ENCODE assay signal across 9 cellular contexts in genomic region chr14:91413547-91414474, GRCh38. TPM values are rescaled to one million over a fixed set of nuclear protein-coding genes. Genes with fewer than 3 reads are reported as not detected.
DNase-seq lines count a peak whose midpoint lies in the region; ATAC-seq and TF ChIP-seq lines count a peak whose summit lies in the region.
"Had no signal": no experiment of that assay in that cellular context is flagged by ENCODE, and none has a peak within 500 bp of the region (broad histone marks: within the 10 kb centered on the region; RNA-seq: fewer than 3 reads in every experiment).

No MANE protein-coding gene starts in this region.

- H3K9me3 ChIP-seq in SK-N-SH (no peaks in the 10 kb centered on the region), right cardiac atrium (ENCODE audit: control insufficient read depth, low read length) (no peaks in the 10 kb centered on the region)

- no peaks in the 10 kb centered on the region for H4K20me1 ChIP-seq in SK-N-SH (ENCODE audit: insufficient read depth)

- ATAC-seq in natural killer cell (no peak), right cardiac atrium (no peak)

- POLR2A ChIA-PET in SK-N-SH (lab: Yijun Ruan, JAX), result no interaction called here

- H3K4me1 Mint-ChIP-seq in activated naive CD8-positive, alpha-beta T cell (ENCODE audit: low read depth), result peaks cover 73% of the 10 kb centered on the region
- H3K4me1 Mint-ChIP-seq in natural killer cell, result peaks cover 72 to 75% of the 10 kb centered on the region in 2 donors

- H3K27ac Mint-ChIP-seq in activated naive CD8-positive, alpha-beta T cell, result peak overlapping the region; percentile 99
- peak overlapping the region; percentile 96 to 99 for H3K27ac Mint-ChIP-seq in natural killer cell

- intact Hi-C loops in natural killer cell (cut with micrococcal nuclease), result no loop called here
- intact Hi-C loops in cardiac septum (cut with DNase I), result no loop called here
- intact Hi-C loops in right cardiac atrium (cut with DNase I), result no loop called here

- H3K27me3 ChIP-seq in SK-N-SH (ENCODE audit: insufficient read depth), result peaks cover 15% of the 10 kb centered on the region
- H3K27me3 ChIP-seq in right cardiac atrium (ENCODE audit: control insufficient read depth, insufficient read depth), result no peaks in the 10 kb centered on the region

- H3F3A ChIP-seq in SK-N-SH (replicated peaks; ENCODE audit: insufficient read depth), result peaks cover 3% of the 10 kb centered on the region

- H3K36me3 ChIP-seq in SK-N-SH (replicated peaks in 1 of 2; ENCODE audit: control insufficient read depth in 1 of 2, insufficient read depth in 2 of 2, low read length in 1 of 2), result no peaks in the 10 kb centered on the region

- no peaks in the 10 kb centered on the region for H3K27me3 Mint-ChIP-seq in activated naive CD8-positive, alpha-beta T cell
- no peaks in the 10 kb centered on the region for H3K27me3 Mint-ChIP-seq in natural killer cell (ENCODE audit: low read depth in 2 of 2)

- H2AFZ ChIP-seq in SK-N-SH (ENCODE audit: low read depth), result no peak overlapping the region

- no peak for TF ChIP-seq EP300 in SK-N-SH (IDR thresholded peaks at IDR 0.05; ENCODE audit: borderline replicate concordance in 1 of 2, low read depth in 1 of 2, low read length in 1 of 2)

- H3K36me3 Mint-ChIP-seq in activated naive CD8-positive, alpha-beta T cell, result peaks cover 23% of the 10 kb centered on the region
- H3K36me3 Mint-ChIP-seq in natural killer cell, result no peaks in the 10 kb centered on the region

- H3K4me3 Mint-ChIP-seq in activated naive CD8-positive, alpha-beta T cell, result peak overlapping the region; percentile 97
- H3K4me3 Mint-ChIP-seq in natural killer cell, result peak overlapping the region; percentile 98

- H3K9me2 ChIP-seq in SK-N-SH, result no peaks in the 10 kb centered on the region

- no peak for TF ChIP-seq RAD21 in SK-N-SH (IDR thresholded peaks at IDR 0.05; ENCODE audit: low read length)

- CTCF ChIA-PET in SK-N-SH (lab: Yijun Ruan, JAX), result interaction anchor here (0.6 to 13.5 kb wide), 3 partner anchors 12 to 127 kb away, joined by 3 to 300 read pairs (median 3); no protein-coding TSS in a partner anchor

- peaks cover 0 to 22% of the 10 kb centered on the region in 2 experiments; a peak in 2 of 4 replicates for H3K4me1 ChIP-seq in SK-N-SH (ENCODE audit: control insufficient read depth in 1 of 2, insufficient read depth in 2 of 2, low read depth in 1 of 2, low read length in 1 of 2)
- H3K4me1 ChIP-seq in right cardiac atrium (ENCODE audit: control insufficient read depth, insufficient read depth, low read length), result no peaks in the 10 kb centered on the region

- H3K9ac ChIP-seq in SK-N-SH, result no peak overlapping the region

- WGBS in SK-N-SH (ENCODE audit: low lambda C conversion rate), result 88% methylated on average over 7 of the region's 11 CpGs
- WGBS in right cardiac atrium, result 78% methylated on average over 11 of the region's 11 CpGs

- TF ChIP-seq CTCF in natural killer cell (IDR thresholded peaks at IDR 0.05) (no peak), SK-N-SH (IDR thresholded peaks at IDR 0.05) (no peak)

- DNase-seq in DMS79 treated with DMSO at 0.1 percent for 48 hours (lab: John Stamatoyannopoulos, UW) (peak; percentile 97), NCI-H2107 treated with DMSO at 0.1 percent for 48 hours (lab: John Stamatoyannopoulos, UW; ENCODE audit: unreplicated experiment) (peak; percentile 98), natural killer cell (no peak), cardiac septum (ENCODE audit: low spot score) (no peak), SK-N-SH (no peak), NCI-H1092 treated with DMSO at 0.1 percent for 48 hours (lab: John Stamatoyannopoulos, UW) (no peak), right cardiac atrium (no peak)
- DNase-seq: NCI-H1694 treated with DMSO at 0.1 percent for 48 hours had no signal

- no peak overlapping the region for H3K4me3 ChIP-seq in SK-N-SH (ENCODE audit: low read depth in 2 of 2, low read length in 1 of 2)
- no peak overlapping the region for H3K4me3 ChIP-seq in right cardiac atrium (ENCODE audit: low read length)

- H3K27ac ChIP-seq in SK-N-SH (ENCODE audit: low read depth in 2 of 2, low read length in 1 of 2) (no peak overlapping the region), right cardiac atrium (ENCODE audit: low read length) (no peak overlapping the region)

- H3K4me2 ChIP-seq in SK-N-SH, result no peak overlapping the region

- no peaks in the 10 kb centered on the region for H3K9me3 Mint-ChIP-seq in activated naive CD8-positive, alpha-beta T cell (ENCODE audit: low read depth)
- H3K9me3 Mint-ChIP-seq in natural killer cell, result no peaks in the 10 kb centered on the region

- H3K79me2 ChIP-seq in SK-N-SH (ENCODE audit: insufficient read depth), result no peaks in the 10 kb centered on the region

TF ChIP-seq in SK-N-SH, 30 proteins besides CTCF, POLR2A, EP300 and RAD21 (continues in another document):
- TF ChIP-seq FOXJ3 (CRISPR knock-in tag; IDR thresholded peaks at IDR 0.05), result no peak
- no peak for TF ChIP-seq MEF2A (IDR thresholded peaks at IDR 0.05; ENCODE audit: borderline replicate concordance, low read depth)
- TF ChIP-seq, protein P1, sequence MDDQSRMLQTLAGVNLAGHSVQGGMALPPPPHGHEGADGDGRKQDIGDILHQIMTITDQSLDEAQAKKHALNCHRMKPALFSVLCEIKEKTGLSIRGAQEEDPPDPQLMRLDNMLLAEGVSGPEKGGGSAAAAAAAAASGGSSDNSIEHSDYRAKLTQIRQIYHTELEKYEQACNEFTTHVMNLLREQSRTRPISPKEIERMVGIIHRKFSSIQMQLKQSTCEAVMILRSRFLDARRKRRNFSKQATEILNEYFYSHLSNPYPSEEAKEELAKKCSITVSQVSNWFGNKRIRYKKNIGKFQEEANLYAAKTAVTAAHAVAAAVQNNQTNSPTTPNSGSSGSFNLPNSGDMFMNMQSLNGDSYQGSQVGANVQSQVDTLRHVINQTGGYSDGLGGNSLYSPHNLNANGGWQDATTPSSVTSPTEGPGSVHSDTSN (IDR thresholded peaks at IDR 0.05), result no peak
- no peak for TF ChIP-seq TEAD4 (IDR thresholded peaks at IDR 0.05; ENCODE audit: borderline replicate concordance, insufficient read depth)
- no peak for TF ChIP-seq RXRA (IDR thresholded peaks at IDR 0.05; ENCODE audit: borderline replicate concordance, low read depth)
- TF ChIP-seq JUND (IDR thresholded peaks at IDR 0.05), result no peak
- no peak for TF ChIP-seq IRF3 (IDR thresholded peaks at IDR 0.05; ENCODE audit: low read depth, low read length)
- TF ChIP-seq NFIC (IDR thresholded peaks at IDR 0.05; ENCODE audit: borderline replicate concordance), result no peak
- TF ChIP-seq USF2 (IDR thresholded peaks at IDR 0.05; ENCODE audit: borderline replicate concordance, low read depth, low read length), result no peak
- no peak for TF ChIP-seq MXI1 (IDR thresholded peaks at IDR 0.05; ENCODE audit: low read depth, low read length)
- TF ChIP-seq SIN3A (IDR thresholded peaks at IDR 0.05; ENCODE audit: borderline replicate concordance, low read depth, low read length), result no peak
- TF ChIP-seq GABPA (IDR thresholded peaks at IDR 0.05; ENCODE audit: low read depth), result no peak
- no peak for TF ChIP-seq SMC3 (IDR thresholded peaks at IDR 0.05; ENCODE audit: low read depth, low read length)
- TF ChIP-seq POLR2AphosphoS5 (IDR thresholded peaks at IDR 0.05; ENCODE audit: low read depth, low read length), result no peak
- TF ChIP-seq TAF1 (IDR thresholded peaks at IDR 0.05; ENCODE audit: borderline replicate concordance, low read depth, low read length), result no peak

RNA-seq across cellular contexts. Expression of gene CCDC88C, which starts 3.8 kb away (rescaled TPM):
- total RNA-seq in natural killer cell, result 100 to 1,000 TPM; 432 to 516 (median 438) TPM
- total RNA-seq in cardiac septum, result 2.6 TPM
- 0.28 and 0.39 TPM in 2 replicates for polyA plus RNA-seq in SK-N-SH (2012; rRNA removed)
- polyA plus RNA-seq in SK-N-SH (2012; cell fraction: cytosol; rRNA removed), result 0.37 and 0.50 TPM in 2 replicates
- 0.35 and 0.46 TPM in 2 replicates for polyA plus RNA-seq in SK-N-SH (2012; cell fraction: nucleus; rRNA removed)
- total RNA-seq in right cardiac atrium, result 1 to 10 TPM; 2.5 to 5.4 (median 4.8) TPM
- 2.5 TPM for polyA plus RNA-seq in right cardiac atrium

Comparison
In these comparisons a context has a peak if more than half of its experiments do, and no peak if none do; other contexts are left out.
1. DNase-seq: peak in DMS79 treated with DMSO at 0.1 percent for 48 hours (single experiment) and NCI-H2107 treated with DMSO at 0.1 percent for 48 hours (single experiment); none in natural killer cell (single experiment), cardiac septum (single experiment), SK-N-SH (single experiment), NCI-H1092 treated with DMSO at 0.1 percent for 48 hours (single experiment) and right cardiac atrium (0 of 3).
2. RNA of gene CCDC88C, which starts 3.8 kb away (total RNA-seq): 432 to 516 TPM in natural killer cell; 2.5 to 5.4 TPM in right cardiac atrium and 2.6 TPM in cardiac septum (single experiment); every median in the first group is over 10 times any median in the second.